ENCODE assay signal across 21 cellular contexts in genomic region chr13:48545608-48546007, GRCh38. TPM values are rescaled to one million over a fixed set of nuclear protein-coding genes. Genes with fewer than 3 reads are reported as not detected.
DNase-seq lines count a peak whose midpoint lies in the region; ATAC-seq, FAIRE-seq and TF ChIP-seq lines count a peak whose summit lies in the region.
"Had no signal": no experiment of that assay in that cellular context is flagged by ENCODE, and none has a peak within 500 bp of the region (broad histone marks: within the 10 kb centered on the region; RNA-seq: fewer than 3 reads in every experiment).

No MANE protein-coding gene starts in this region.

- intact Hi-C loops in HepG2 (cut with micrococcal nuclease; ENCODE audit: unreplicated experiment) = no loop called here

- H3K27me3 ChIP-seq in HepG2 (ENCODE audit: control insufficient read depth in 1 of 2, insufficient read depth in 2 of 2, low read length in 2 of 2) = no peaks in the 10 kb centered on the region

- BruUV-seq in HepG2 (replicated peaks; lab: Mats Ljungman, UMichigan) = no TSS peak

- no peak overlapping the region for H3K27ac ChIP-seq in HepG2 (ENCODE audit: extremely low read length, insufficient read depth, low read length)

- no peak for TF ChIP-seq RAD21 in HepG2 (CRISPR knock-in tag; IDR thresholded peaks at IDR 0.05)

- no peak for TF ChIP-seq POLR2A in HepG2 (IDR thresholded peaks at IDR 0.05; ENCODE audit: insufficient read depth in 1 of 2, low read depth in 2 of 2, low read length in 2 of 2)

- H3K36me3 ChIP-seq in HepG2 (replicated peaks in 1 of 2; ENCODE audit: control insufficient read depth in 1 of 2, insufficient read depth in 2 of 2, low read length in 2 of 2) = no peaks in the 10 kb centered on the region

- peaks cover 64% of the 10 kb centered on the region for H3K4me1 ChIP-seq in HepG2 (ENCODE audit: insufficient read depth, low read length)

- peak overlapping the region; percentile 37 for H3K4me2 ChIP-seq in HepG2 (ENCODE audit: low read depth, low read length)

- no peaks in the 10 kb centered on the region for H3K9me3 ChIP-seq in HepG2 (ENCODE audit: low read length)

- TF ChIP-seq EP300 in HepG2 (IDR thresholded peaks at IDR 0.05; ENCODE audit: low read depth in 2 of 2, low read length in 2 of 2) (no peak), HepG2 (CRISPR knock-in tag; IDR thresholded peaks at IDR 0.05; ENCODE audit: borderline replicate concordance) (no peak)

- no peak overlapping the region for H3K9ac ChIP-seq in HepG2 (ENCODE audit: insufficient read depth, low read depth, low read length)

- WGBS in HepG2 (ENCODE audit: low lambda C conversion rate) = 0% methylated on average over 3 of the region's 3 CpGs

- POLR2A ChIA-PET in HepG2 (lab: Yijun Ruan, JAX) = interaction anchor here (0.8 kb wide), 1 partner anchor 13 kb away, joined by 3 read pairs; the partner anchor contains the start of gene RCBTB2

- no peak for FAIRE-seq in HepG2 (lab: Jason Lieb, UNC)
- FAIRE-seq: GM12878, GM19239, H1 had no signal

- no peak overlapping the region for H3K4me3 ChIP-seq in HepG2 (replicated peaks in 1 of 3; ENCODE audit: insufficient read depth in 1 of 3, low read depth in 2 of 3, low read length in 3 of 3)
- H3K4me3 ChIP-seq: GM12878 had no signal

- CTCF ChIA-PET in HepG2 (lab: Yijun Ruan, JAX; ENCODE audit: low intra/inter-chr PET ratio, low total read pairs) = no interaction called here

- in situ Hi-C loops in HepG2 (cut with HindIII; ENCODE audit: extremely low pct_ligation_motif_present, low pct_unique_long_range_greater_than_20kb) = no loop called here

- no peaks in the 10 kb centered on the region for H4K20me1 ChIP-seq in HepG2 (ENCODE audit: insufficient read depth, low read length)

- TF ChIP-seq CTCF in HepG2 (CRISPR knock-in tag; IDR thresholded peaks at IDR 0.05) = no peak

- ATAC-seq in HepG2 (peak; percentile 34; the same call in 1 of the 3 replicates), HG02970 (IDR thresholded peaks at IDR 0.05; ENCODE audit: low FRiP score, unreplicated experiment) (no peak), HG03159 (IDR thresholded peaks at IDR 0.05; ENCODE audit: unreplicated experiment) (no peak)
- ATAC-seq: GM12878 had no signal

- no peak overlapping the region for H2AFZ ChIP-seq in HepG2 (ENCODE audit: low read length)

- H3K79me2 ChIP-seq in HepG2 (ENCODE audit: insufficient read depth, low read length) = no peaks in the 10 kb centered on the region

- DNase-seq in NCI-H82 (lab: John Stamatoyannopoulos, UW) (peak; percentile 56), NCI-H82 treated with DMSO at 0.1 percent for 48 hours (lab: John Stamatoyannopoulos, UW; ENCODE audit: unreplicated experiment) (no peak), HepG2 (ENCODE audit: low spot score) (peak; percentile 38), renal cortical epithelial cell (ENCODE audit: low read depth) (peak; percentile 15), NCI-H2171 (lab: John Stamatoyannopoulos, UW) (no peak)
- DNase-seq: 8988T; C1 segment of cervical spinal cord; CD4-positive, CD25-positive, alpha-beta regulatory T cell; CD8-positive, alpha-beta memory T cell; COR-L47; DMS 273 treated with DMSO at 0.1 percent for 48 hours; DMS53; DND-41; EL; H9; IMR-90 had no signal

TF ChIP-seq in HepG2, 621 proteins besides CTCF, POLR2A, EP300 and RAD21 (continues in another document):
- TF ChIP-seq ZNF567 (CRISPR knock-in tag; IDR thresholded peaks at IDR 0.05; ENCODE audit: borderline replicate concordance) (no peak), ZNF687 (CRISPR knock-in tag; IDR thresholded peaks at IDR 0.05) (no peak), TFDP2 (CRISPR knock-in tag; IDR thresholded peaks at IDR 0.05) (no peak), HNRNPLL (IDR thresholded peaks at IDR 0.05; ENCODE audit: low read depth, low read length, poor library complexity, severe bottlenecking) (no peak), GATAD2A (CRISPR knock-in tag; IDR thresholded peaks at IDR 0.05) (0 out of 2 replicates have a peak, but pooled peaks have one; percentile 12), THAP8 (CRISPR knock-in tag; IDR thresholded peaks at IDR 0.05; ENCODE audit: borderline replicate concordance) (no peak), ZNF34 (CRISPR knock-in tag; IDR thresholded peaks at IDR 0.05; ENCODE audit: borderline replicate concordance) (no peak)

RNA-seq across cellular contexts. Expression of gene RCBTB2, which starts 12.7 kb away (rescaled TPM):
- total RNA-seq in HepG2 (2016; rRNA removed; fragmentation: Illumina TruSeq; extraction: Trizol) (1.9 and 3.0 TPM in 2 replicates), renal cortical epithelial cell (10.4 and 20.8 TPM in 2 replicates)
- 0.26 and 0.40 TPM in 2 replicates for total RNA-seq in HepG2 (2016; cell fraction: cytosol; rRNA removed; fragmentation: Illumina TruSeq; extraction: Trizol; ENCODE audit: low read depth)
- total RNA-seq in HepG2 (2016; cell fraction: insoluble cytoplasmic fraction; rRNA removed; fragmentation: Illumina TruSeq; extraction: Trizol) = 2.2 and 2.8 TPM in 2 replicates
- 0.86 and 1.1 TPM in 2 replicates for total RNA-seq in HepG2 (2016; cell fraction: membrane; rRNA removed; fragmentation: Illumina TruSeq; extraction: Trizol)
- total RNA-seq in HepG2 (2016; cell fraction: nucleus; rRNA removed; fragmentation: Illumina TruSeq; extraction: Trizol) = 2.0 and 4.1 TPM in 2 replicates
- polyA plus RNA-seq in HepG2 (2011; rRNA removed) = 1.8 and 2.7 TPM in 2 replicates
- 1.3 and 1.6 TPM in 2 replicates for polyA plus RNA-seq in HepG2 (2011; cell fraction: cytosol; rRNA removed)
- polyA plus RNA-seq in HepG2 (2011; cell fraction: nucleus; rRNA removed) = 1.8 and 2.5 TPM in 2 replicates
- 1.2 and 1.6 TPM in 2 replicates for polyA plus RNA-seq in HepG2 (2012)
- polyA plus RNA-seq in HepG2 (2016; cell fraction: cytosol; fragmentation: Illumina TruSeq; extraction: Trizol; ENCODE audit: low read depth) = 0.16 and 0.17 TPM in 2 replicates
- 2.0 and 2.2 TPM in 2 replicates for polyA plus RNA-seq in HepG2 (2016; cell fraction: insoluble cytoplasmic fraction; fragmentation: Illumina TruSeq; extraction: Trizol; ENCODE audit: low read depth)
- 0.30 and 0.35 TPM in 2 replicates for polyA plus RNA-seq in HepG2 (2016; cell fraction: membrane; fragmentation: Illumina TruSeq; extraction: Trizol; ENCODE audit: low read depth)
- polyA plus RNA-seq in HepG2 (2016; cell fraction: nucleus; fragmentation: Illumina TruSeq; extraction: Trizol; ENCODE audit: insufficient read depth, low read depth) = 3.2 and 3.5 TPM in 2 replicates
- 3.5 and 3.8 TPM in 2 replicates for polyA minus RNA-seq in HepG2 (2011; rRNA and poly(A)+ RNA removed; ENCODE audit: low replicate concordance)
- polyA minus RNA-seq in HepG2 (2011; cell fraction: cytosol; rRNA and poly(A)+ RNA removed) = 1.2 and 1.4 TPM in 2 replicates
- 3.1 and 4.5 TPM in 2 replicates for polyA minus RNA-seq in HepG2 (2011; cell fraction: nucleus; rRNA and poly(A)+ RNA removed)

Comparison
In these comparisons a context has a peak if more than half of its experiments do, and no peak if none do; other contexts are left out.
1. DNase-seq: peak in NCI-H82 (single experiment), HepG2 (single experiment) and renal cortical epithelial cell (single experiment); none in NCI-H82 treated with DMSO at 0.1 percent for 48 hours (single experiment) and NCI-H2171 (single experiment).